Comparison of ENCODE assay signal across 24 cellular contexts in the genomic region with DNA sequence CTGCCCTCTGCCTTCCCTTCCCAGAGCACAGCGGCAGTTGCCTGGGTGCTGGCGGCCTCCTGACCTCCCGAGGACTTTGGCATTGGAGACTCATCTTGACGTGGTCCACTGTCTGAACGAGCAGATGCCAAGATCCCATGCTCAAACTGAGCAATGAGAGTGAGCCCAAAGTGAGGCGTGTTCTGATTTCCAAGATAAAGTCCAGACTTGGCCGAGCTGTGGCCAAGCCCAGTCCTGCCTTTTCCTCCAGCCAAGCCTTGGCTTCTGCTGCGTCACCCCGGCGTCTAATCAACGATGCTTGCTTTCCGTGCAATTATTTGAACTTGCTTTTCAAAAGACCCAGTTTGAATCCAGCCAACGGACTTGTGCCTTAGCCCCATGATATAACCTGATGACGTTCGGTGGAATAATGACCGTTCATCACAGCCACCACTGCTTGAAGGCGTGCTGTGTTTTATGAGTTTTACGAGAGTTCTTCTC.
DNase-seq lines count a peak whose midpoint lies in the region; ATAC-seq, FAIRE-seq and TF ChIP-seq lines count a peak whose summit lies in the region.
"Had no signal": no experiment of that assay in that cellular context is flagged by ENCODE, and none has a peak within 500 bp of the region (broad histone marks: within the 10 kb centered on the region; RNA-seq: fewer than 3 reads in every experiment).

No MANE protein-coding gene starts in this region.

- in situ Hi-C loops in K562 (cut with MboI) = loop anchor here (5.0 kb wide), 1 partner anchor 439 kb away; no protein-coding TSS in a partner anchor

- no peaks in the 10 kb centered on the region for H3F3A ChIP-seq in GM23338 (replicated peaks; ENCODE audit: low read depth)

- no peaks in the 10 kb centered on the region for H3K36me3 ChIP-seq in GM23338 (ENCODE audit: insufficient read depth)
- no peaks in the 10 kb centered on the region for H3K36me3 ChIP-seq in K562 (ENCODE audit: control insufficient read depth, insufficient read depth, low read length)
- H3K36me3 ChIP-seq in lower lobe of right lung = no peaks in the 10 kb centered on the region
- H3K36me3 ChIP-seq in sigmoid colon = no peaks in the 10 kb centered on the region
- H3K36me3 ChIP-seq: esophagus squamous epithelium, neutrophil, Peyer's patch had no signal

- ATAC-seq in GM23338 (no peak), K562 (peak; percentile 60), lower lobe of right lung (peak in 1 of 2 donors; percentile 29), HG03135 (IDR thresholded peaks at IDR 0.05; ENCODE audit: unreplicated experiment) (no peak), HG02588 (IDR thresholded peaks at IDR 0.05; ENCODE audit: unreplicated experiment) (no peak)
- ATAC-seq: activated T-cell treated with anti-CD3 and anti-CD28 coated beads, Interleukin-2, amount 50 U/mL, for 72 hours; T-helper 17 cell had no signal

- no peaks in the 10 kb centered on the region for H3K9me3 ChIP-seq in K562 (replicated peaks; ENCODE audit: control insufficient read depth, insufficient read depth, low read depth, low read length)
- no peaks in the 10 kb centered on the region for H3K9me3 ChIP-seq in lower lobe of right lung
- no peaks in the 10 kb centered on the region for H3K9me3 ChIP-seq in sigmoid colon
- H3K9me3 ChIP-seq: esophagus squamous epithelium, neutrophil, Peyer's patch had no signal

- H3K4me1 Mint-ChIP-seq in GM23338 = peaks cover 12% of the 10 kb centered on the region

- peak overlapping the region; percentile 43; the same call in 1 of the 2 replicates for H2AFZ ChIP-seq in GM23338
- no peak overlapping the region for H2AFZ ChIP-seq in K562 (ENCODE audit: low read depth, low read length)

- no peaks in the 10 kb centered on the region for H3K36me3 Mint-ChIP-seq in GM23338 (ENCODE audit: low read depth)

- no peaks in the 10 kb centered on the region for H3K79me2 ChIP-seq in GM23338 (replicated peaks; ENCODE audit: insufficient read depth)
- no peaks in the 10 kb centered on the region for H3K79me2 ChIP-seq in K562 (ENCODE audit: control insufficient read depth, insufficient read depth, low read length)

- WGBS in K562 (ENCODE audit: insufficient coverage, low coverage, missing lambda C conversion rate) = 7% methylated on average over 18 of the region's 18 CpGs
- 62 to 72% methylated on average over 18 of the region's 18 CpGs for WGBS in sigmoid colon, 2 donors

- H3K4me2 ChIP-seq in GM23338 (no peak overlapping the region), K562 (ENCODE audit: insufficient read depth, low read length) (no peak overlapping the region)

- no peaks in the 10 kb centered on the region for H3K9me2 ChIP-seq in GM23338 (ENCODE audit: insufficient read depth)

- no peak for DNase-seq in GM23338 (ENCODE audit: low spot score)
- DNase-seq in K562 (ENCODE audit: extremely low read depth in 1 of 4, low spot score in 3 of 4) = peak in 1 of 4 experiments; percentile 16
- no peak for DNase-seq in lower lobe of right lung
- peak; percentile 95 for DNase-seq in sigmoid colon
- DNase-seq in NCI-H774 (lab: John Stamatoyannopoulos, UW) = no peak
- no peak for DNase-seq in NCI-H524 (lab: John Stamatoyannopoulos, UW)
- DNase-seq: activated CD4-positive, alpha-beta T cell treated with anti-CD3 and anti-CD28 coated beads for 48 hours; activated naive CD4-positive, alpha-beta T cell treated with anti-CD3 and anti-CD28 coated beads, Interleukin-2, amount 50 U/mL, for 16 hours; activated T-cell treated with anti-CD3 and anti-CD28 coated beads, Interleukin-2, amount 50 U/mL, for 72 hours; cortex of kidney; esophagus squamous epithelium; islet precursor cell; Karpas-422; NCI-H2171 treated with DMSO at 0.1 percent for 48 hours; NCI-H526; retina; stimulated activated CD4-positive, alpha-beta T cell treated with anti-CD3 and anti-CD28 coated beads, Interleukin-4, amount 100 ng/mL, for 4 hours; stimulated activated naive CD4-positive, alpha-beta T cell treated with Interleukin-2 at 50 U/mL for 16 hours; T-helper 17 cell had no signal

- TF ChIP-seq EP300 in K562 (IDR thresholded peaks at IDR 0.05; ENCODE audit: low read length) (no peak), sigmoid colon (IDR thresholded peaks at IDR 0.05) (peak; percentile 92 to 97 (median 95))

- CTCF ChIA-PET in K562 (lab: Yijun Ruan, JAX; ENCODE audit: low intra/inter-chr PET ratio) = no interaction called here

- POLR2A ChIA-PET in K562 (lab: Yijun Ruan, JAX) = interaction anchor here (0.8 kb wide), 1 partner anchor 15 kb away, joined by 3 read pairs; no protein-coding TSS in a partner anchor

- H3K9ac ChIP-seq in K562 (ENCODE audit: insufficient read depth in 1 of 2, low read depth in 2 of 2, low read length in 2 of 2) = no peak overlapping the region

- no peaks in the 10 kb centered on the region for H3K9me1 ChIP-seq in K562 (ENCODE audit: control insufficient read depth, insufficient read depth, low read length)

- peaks cover 8% of the 10 kb centered on the region for H3K27me3 Mint-ChIP-seq in GM23338 (ENCODE audit: insufficient read depth, low read depth, poor library complexity)

- no peak for TF ChIP-seq CTCF in GM23338 (conservative IDR thresholded peaks at IDR 0.05; ENCODE audit: low read depth in 2 of 2)
- TF ChIP-seq CTCF in K562 (IDR thresholded peaks at IDR 0.05 in 2 of 3, conservative IDR thresholded peaks at IDR 0.05 in 1 of 3; ENCODE audit: insufficient read depth in 2 of 3, low read depth in 1 of 3, low read length in 3 of 3) = no peak
- no peak for TF ChIP-seq CTCF in lower lobe of right lung (IDR thresholded peaks at IDR 0.05)
- no peak for TF ChIP-seq CTCF in sigmoid colon (IDR thresholded peaks at IDR 0.05)

- H4K20me1 ChIP-seq in GM23338 (replicated peaks; ENCODE audit: insufficient read depth) (no peaks in the 10 kb centered on the region), K562 (replicated peaks; ENCODE audit: control insufficient read depth, insufficient read depth, low read length) (peaks cover 13% of the 10 kb centered on the region)

- BruUV-seq in K562 (replicated peaks; lab: Mats Ljungman, UMichigan) = no TSS peak

- intact Hi-C loops in K562 (cut with micrococcal nuclease) = no loop called here
- intact Hi-C loops in lower lobe of right lung (cut with DNase I) = loop anchor here (10.0 kb wide), 1 partner anchor 417 kb away; no protein-coding TSS in a partner anchor
- intact Hi-C loops in sigmoid colon (cut with DNase I) = loop anchor here (1.0 to 5.0 kb wide), 6 partner anchors 73 to 383 kb away; no protein-coding TSS in a partner anchor

- H3K27ac ChIP-seq in GM23338 (ENCODE audit: low read depth) = no peak overlapping the region
- H3K27ac ChIP-seq in K562 (ENCODE audit: extremely low read depth, low read depth, low read length) = no peak overlapping the region
- H3K27ac ChIP-seq in lower lobe of right lung = peak overlapping the region; percentile 46
- peak overlapping the region in 3 of 4 donors; percentile 81 to 89 (median 86) for H3K27ac ChIP-seq in sigmoid colon
- H3K27ac ChIP-seq: neutrophil, VCaP had no signal

- H3K4me3 Mint-ChIP-seq in GM23338 = no peak overlapping the region
- H3K4me3 Mint-ChIP-seq: activated T-cell treated with anti-CD3 and anti-CD28 coated beads, Interleukin-2, amount 50 U/mL, for 72 hours; T-helper 17 cell had no signal

- H3K4me3 ChIP-seq in GM23338 (no peak overlapping the region), K562 (no peak overlapping the region), lower lobe of right lung (no peak overlapping the region), sigmoid colon (no peak overlapping the region)
- H3K4me3 ChIP-seq: esophagus squamous epithelium, Peyer's patch had no signal

- no peak overlapping the region for H3K27ac Mint-ChIP-seq in GM23338
- H3K27ac Mint-ChIP-seq: activated T-cell treated with anti-CD3 and anti-CD28 coated beads, Interleukin-2, amount 50 U/mL, for 72 hours; T-helper 17 cell had no signal

- no peak for TF ChIP-seq RAD21 in K562 (CRISPR knock-in tag; conservative IDR thresholded peaks at IDR 0.05 in 1 of 2, IDR thresholded peaks at IDR 0.05 in 1 of 2)

- TF ChIP-seq POLR2A in K562 (conservative IDR thresholded peaks at IDR 0.05) = no peak
- TF ChIP-seq POLR2A in sigmoid colon (IDR thresholded peaks at IDR 0.05) = no peak

- no peaks in the 10 kb centered on the region for H3K9me3 Mint-ChIP-seq in GM23338
- H3K9me3 Mint-ChIP-seq: activated T-cell treated with anti-CD3 and anti-CD28 coated beads, Interleukin-2, amount 50 U/mL, for 72 hours had no signal

- H3K4me1 ChIP-seq in GM23338 (ENCODE audit: insufficient read depth) (no peaks in the 10 kb centered on the region), K562 (replicated peaks in 1 of 2; ENCODE audit: control insufficient read depth in 2 of 2, insufficient read depth in 2 of 2, low read length in 2 of 2) (no peaks in the 10 kb centered on the region), lower lobe of right lung (peaks cover 5% of the 10 kb centered on the region), sigmoid colon (peaks cover 0 to 24% (median 15%) of the 10 kb centered on the region in 4 donors)
- H3K4me1 ChIP-seq: Peyer's patch had no signal

- H3K27me3 ChIP-seq in GM23338 (ENCODE audit: insufficient read depth) (no peaks in the 10 kb centered on the region), K562 (ENCODE audit: control insufficient read depth in 2 of 2, insufficient read depth in 2 of 2, low read length in 2 of 2) (peaks cover 24 to 52% of the 10 kb centered on the region in 2 experiments), lower lobe of right lung (ENCODE audit: low read depth) (peaks cover 13% of the 10 kb centered on the region), sigmoid colon (no peaks in the 10 kb centered on the region)
- H3K27me3 ChIP-seq: Peyer's patch had no signal

- no peak for FAIRE-seq in K562 (lab: Jason Lieb, UNC)

TF ChIP-seq in GM23338, 12 proteins besides CTCF, POLR2A, EP300 and RAD21 (continues in another document):
- TF ChIP-seq ZNF331 (CRISPR knock-in tag; IDR thresholded peaks at IDR 0.05; ENCODE audit: low read depth) = no peak

TF ChIP-seq in K562, 482 proteins besides CTCF, POLR2A, EP300 and RAD21 (continues in another document):
- TF ChIP-seq ZNF316 (IDR thresholded peaks at IDR 0.05) (peak; percentile 27; the same call in 1 of the 2 replicates), NCOR1 (IDR thresholded peaks at IDR 0.05) (no peak)

Comparison
In these comparisons a context has a peak if more than half of its experiments do, and no peak if none do; other contexts are left out.
1. H3K27ac ChIP-seq: peak in lower lobe of right lung (single experiment) and sigmoid colon (3 of 4); none in GM23338 (single experiment) and K562 (single experiment).